15 cellular contexts compared by ENCODE assay signal in genomic region chr3:138803006-138803653, GRCh38.
"Had no signal": no experiment of that assay in that cellular context is flagged by ENCODE, and none has a peak within 500 bp of the region (broad histone marks: within the 10 kb centered on the region; RNA-seq: fewer than 3 reads in every experiment).

No MANE protein-coding gene starts in this region.

- H3K27ac Mint-ChIP-seq: activated CD8-positive, alpha-beta T cell treated with anti-CD3 and anti-CD28 coated beads for 36 hours; memory B cell; nephron progenitor cell had no signal

- H3K4me3 ChIP-seq: ovary, skin epidermis, stomach, vagina had no signal

- H3K4me3 Mint-ChIP-seq: activated CD8-positive, alpha-beta T cell treated with anti-CD3 and anti-CD28 coated beads for 36 hours; immature natural killer cell; memory B cell; nephron progenitor cell had no signal

- H3K9me3 ChIP-seq: ovary, stomach, vagina had no signal

- H3K4me1 ChIP-seq: vagina had no signal

- H3K36me3 Mint-ChIP-seq: immature natural killer cell had no signal

- H3K27ac ChIP-seq: brain microvascular endothelial cell, ovary, skin epidermis, stomach, vagina had no signal

- DNase-seq: activated CD4-positive, alpha-beta T cell treated with anti-CD3 and anti-CD28 coated beads for 4 hours; activated CD8-positive, alpha-beta memory T cell treated with anti-CD3 and anti-CD28 coated beads, Interleukin-2, amount 50 U/mL, for 48 hours; activated CD8-positive, alpha-beta T cell treated with anti-CD3 and anti-CD28 coated beads for 36 hours; activated naive CD4-positive, alpha-beta T cell treated with anti-CD3 and anti-CD28 coated beads, Interleukin-2, amount 50 U/mL, for 16 hours; brain microvascular endothelial cell; immature natural killer cell; left cardiac atrium; nephron progenitor cell; ovary; retina; stomach; T-helper 1 cell had no signal

- H3K27me3 Mint-ChIP-seq: activated CD8-positive, alpha-beta T cell treated with anti-CD3 and anti-CD28 coated beads for 36 hours; memory B cell had no signal

- H3K4me1 Mint-ChIP-seq: nephron progenitor cell had no signal

- H3K36me3 ChIP-seq: brain microvascular endothelial cell, ovary, vagina had no signal

- ATAC-seq: activated CD8-positive, alpha-beta T cell treated with anti-CD3 and anti-CD28 coated beads for 36 hours; left cardiac atrium had no signal

- H3K27me3 ChIP-seq: brain microvascular endothelial cell, ovary, stomach, vagina had no signal

- H3K9me3 Mint-ChIP-seq: activated CD8-positive, alpha-beta T cell treated with anti-CD3 and anti-CD28 coated beads for 36 hours; immature natural killer cell; nephron progenitor cell had no signal
